Comparison of ENCODE assay signal across 8 cellular contexts in genomic region chr3:182979719-182980191, GRCh38. TPM values are rescaled to one million over a fixed set of nuclear protein-coding genes. Genes with fewer than 3 reads are reported as not detected.
DNase-seq lines count a peak whose midpoint lies in the region; ATAC-seq, FAIRE-seq and TF ChIP-seq lines count a peak whose summit lies in the region.

No MANE protein-coding gene starts in this region.

- CTCF ChIA-PET in activated naive CD4-positive, alpha-beta T cell treated with anti-CD3 and anti-CD28 coated beads, Interleukin-2, amount 10 ng/mL, durations not matched to agents 7 days and 5 days (lab: Charles Lee): interaction anchor here (1.1 kb wide), 1 partner anchor 265 kb away, joined by 3 read pairs; no protein-coding TSS in a partner anchor

- FAIRE-seq in pancreas (lab: Jason Lieb, UNC): no peak

- no peak for TF ChIP-seq CTCF in heart right ventricle (IDR thresholded peaks at IDR 0.05)
- TF ChIP-seq CTCF in pancreas (IDR thresholded peaks at IDR 0.05): no peak

- H3K4me3 Mint-ChIP-seq in activated naive CD4-positive, alpha-beta T cell treated with anti-CD3 and anti-CD28 coated beads, Interleukin-2, amount 10 ng/mL, durations not matched to agents 7 days and 5 days: peak overlapping the region; percentile 85

- DNase-seq in activated effector memory CD4-positive, alpha-beta T cell treated with anti-CD3 and anti-CD28 coated beads, Interleukin-2, amount 50 U/mL, for 16 hours: peak; percentile 72
- DNase-seq in activated effector memory CD4-positive, alpha-beta T cell treated with Interleukin-2 at 50 U/mL for 16 hours: no peak
- DNase-seq in NCI-H2227 treated with DMSO at 0.1 percent for 48 hours (lab: John Stamatoyannopoulos, UW): peak; percentile 44
- DNase-seq in activated naive CD4-positive, alpha-beta T cell treated with anti-CD3 and anti-CD28 coated beads, Interleukin-2, amount 10 ng/mL, durations not matched to agents 7 days and 5 days: peak; percentile 49
- peak in 1 of 2 donors; percentile 21 for DNase-seq in heart right ventricle
- DNase-seq in pancreas: peak in 4 of 6 donors; percentile 23 to 64 (median 29)

- peak overlapping the region; percentile 83 for H3K27ac Mint-ChIP-seq in activated naive CD4-positive, alpha-beta T cell treated with anti-CD3 and anti-CD28 coated beads, Interleukin-2, amount 10 ng/mL, durations not matched to agents 7 days and 5 days

- H3K4me3 ChIP-seq in heart right ventricle (peak overlapping the region; percentile 76 to 98 (median 95)), pancreas (peak overlapping the region; percentile 74 to 94 (median 84))

- intact Hi-C loops in heart right ventricle (cut with DNase I) (loop anchor here in 1 of 10 donors (5.0 kb wide), 1 partner anchor 187 kb away; the partner anchor contains the start of gene ATP11B), pancreas (cut with DNase I) (no loop called here)

- H3K4me1 Mint-ChIP-seq in activated naive CD4-positive, alpha-beta T cell treated with anti-CD3 and anti-CD28 coated beads, Interleukin-2, amount 10 ng/mL, durations not matched to agents 7 days and 5 days: peaks cover 34% of the 10 kb centered on the region

- H3K4me1 ChIP-seq in heart right ventricle: peaks cover 0 to 26% (median 24%) of the 10 kb centered on the region in 9 donors
- peaks cover 0 to 10% (median 8%) of the 10 kb centered on the region in 3 donors for H3K4me1 ChIP-seq in pancreas

- H3K27me3 ChIP-seq in heart right ventricle (no peaks in the 10 kb centered on the region), pancreas (no peaks in the 10 kb centered on the region)

- 0 to 1% methylated on average over 23 to 29 of the region's 29 CpGs for WGBS in heart right ventricle, 2 donors
- WGBS in pancreas, 2 donors: 0% methylated on average over 14 to 25 of the region's 29 CpGs

- H3K27me3 Mint-ChIP-seq in activated naive CD4-positive, alpha-beta T cell treated with anti-CD3 and anti-CD28 coated beads, Interleukin-2, amount 10 ng/mL, durations not matched to agents 7 days and 5 days: no peaks in the 10 kb centered on the region

- peak; percentile 11 for ATAC-seq in HG02840 (IDR thresholded peaks at IDR 0.05; ENCODE audit: low FRiP score, unreplicated experiment)
- peak; percentile 13 to 40 (median 26) for ATAC-seq in heart right ventricle
- peak; percentile 27 to 68 (median 56) for ATAC-seq in pancreas
- no peak for ATAC-seq in GM19397 (IDR thresholded peaks at IDR 0.05; ENCODE audit: unreplicated experiment)

- no peaks in the 10 kb centered on the region for H3K9me3 ChIP-seq in heart right ventricle
- H3K9me3 ChIP-seq in pancreas: no peaks in the 10 kb centered on the region

- peaks cover 3% of the 10 kb centered on the region for H3K36me3 Mint-ChIP-seq in activated naive CD4-positive, alpha-beta T cell treated with anti-CD3 and anti-CD28 coated beads, Interleukin-2, amount 10 ng/mL, durations not matched to agents 7 days and 5 days

- no peaks in the 10 kb centered on the region for H3K36me3 ChIP-seq in heart right ventricle
- H3K36me3 ChIP-seq in pancreas: no peaks in the 10 kb centered on the region

- H3K9me3 Mint-ChIP-seq in activated naive CD4-positive, alpha-beta T cell treated with anti-CD3 and anti-CD28 coated beads, Interleukin-2, amount 10 ng/mL, durations not matched to agents 7 days and 5 days: no peaks in the 10 kb centered on the region

- peak overlapping the region; percentile 74 to 95 (median 90) for H3K27ac ChIP-seq in heart right ventricle
- H3K27ac ChIP-seq in pancreas: peak overlapping the region; percentile 40 to 83 (median 62)

RNA-seq across cellular contexts. Expression of gene DCUN1D1, which starts 0.6 kb away (rescaled TPM):
- total RNA-seq in heart right ventricle (10 to 100 TPM; 30.7 to 45.2 (median 36.5) TPM), pancreas (10 to 100 TPM; 15.5 to 25.0 (median 17.1) TPM)
- polyA plus RNA-seq in heart right ventricle (1 to 10 TPM; 7.9 to 8.2 TPM), pancreas (1 to 10 TPM; 2.8 to 6.2 TPM)
